In the genomic region with DNA sequence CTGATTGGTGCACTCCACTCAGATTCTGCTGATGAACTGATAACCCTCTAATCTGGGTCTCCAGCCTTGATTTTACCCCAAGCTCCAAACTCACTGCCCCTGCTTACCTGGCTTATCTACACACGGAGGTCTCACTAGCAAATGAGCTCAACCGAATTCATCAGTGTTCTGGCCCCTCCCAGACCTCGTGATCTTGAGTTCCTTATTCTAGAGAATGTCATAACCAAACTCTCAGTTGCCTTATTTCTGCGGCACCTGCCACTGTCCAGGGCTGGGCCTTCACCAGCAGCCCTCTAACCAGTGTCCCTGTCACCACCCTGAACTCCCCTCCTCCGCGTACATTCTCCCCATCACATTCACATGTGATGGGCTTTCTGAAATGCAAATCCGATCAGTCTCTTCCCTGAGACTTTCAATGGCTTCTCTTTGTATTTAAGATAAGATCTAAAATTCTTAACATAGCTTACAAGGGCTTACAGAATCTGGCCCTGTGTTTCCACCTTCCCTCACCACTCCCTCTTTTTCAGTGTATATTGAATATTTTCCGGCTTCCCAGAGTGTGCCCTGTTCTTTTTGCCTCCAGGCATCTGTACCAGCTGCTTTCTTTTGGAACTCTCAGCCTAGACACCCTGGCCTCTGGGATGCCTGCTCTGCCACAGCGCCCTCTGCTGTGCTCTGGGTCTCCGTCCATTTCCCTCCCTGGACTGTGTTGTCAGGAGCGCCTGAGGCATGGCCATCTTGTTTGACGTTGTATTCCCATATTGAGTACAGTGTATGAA, we compare ENCODE assay signal across 8 cellular contexts. TPM values are rescaled to one million over a fixed set of nuclear protein-coding genes. Genes with fewer than 3 reads are reported as not detected.
DNase-seq lines count a peak whose midpoint lies in the region; ATAC-seq, FAIRE-seq and TF ChIP-seq lines count a peak whose summit lies in the region.

No MANE protein-coding gene starts in this region.

- TF ChIP-seq EP300 in Ishikawa (IDR thresholded peaks at IDR 0.05; ENCODE audit: borderline replicate concordance), result no peak

- FAIRE-seq in GM12891 (lab: Jason Lieb, UNC), result no peak

- ATAC-seq in GM21786 (IDR thresholded peaks at IDR 0.05; ENCODE audit: unreplicated experiment), result peak; percentile 49

- DNase-seq in GM12891 (ENCODE audit: insufficient read length, low spot score) (no peak), ecto neural progenitor cell (ENCODE audit: low spot score) (peak; percentile 83), midbrain (lab: John Stamatoyannopoulos, UW) (peak; percentile 29), substantia nigra (lab: John Stamatoyannopoulos, UW) (peak in 45 of 49 donors; percentile 2 to 77 (median 39)), MG63 (no peak)
- peak; percentile 30 to 36 for DNase-seq in activated CD4-positive, alpha-beta T cell treated with anti-CD3 and anti-CD28 coated beads for 24 hours (ENCODE audit: low read depth in 2 of 2)

- no peak overlapping the region for H3K4me3 ChIP-seq in MG63

- H3K9me3 ChIP-seq in MG63, result no peaks in the 10 kb centered on the region

- H3K27ac ChIP-seq in substantia nigra (ENCODE audit: low read depth, low read length, poor library complexity, severe bottlenecking), result no peak overlapping the region

- peak; percentile 68 for TF ChIP-seq RAD21 in Ishikawa (IDR thresholded peaks at IDR 0.05; ENCODE audit: low read depth)

- peak; percentile 65 for TF ChIP-seq POLR2A in GM12891 (IDR thresholded peaks at IDR 0.05; ENCODE audit: low read depth, low read length)

- no peaks in the 10 kb centered on the region for H3K27me3 ChIP-seq in MG63

- peaks cover 2% of the 10 kb centered on the region for H3K36me3 ChIP-seq in MG63

TF ChIP-seq in GM12891, 5 proteins besides CTCF, POLR2A, EP300 and RAD21:
- peak; percentile 83 for TF ChIP-seq POLR2AphosphoS5 (IDR thresholded peaks at IDR 0.05; ENCODE audit: low read depth, low read length)
- peak; percentile 61; the same call in 1 of the 2 replicates for TF ChIP-seq TAF1 (IDR thresholded peaks at IDR 0.05; ENCODE audit: low read depth, low read length)
- peak; percentile 82 for TF ChIP-seq SPI1 (IDR thresholded peaks at IDR 0.05; ENCODE audit: low read depth, low read length)
- peak; percentile 62; the same call in 1 of the 2 replicates for TF ChIP-seq POU2F2 (IDR thresholded peaks at IDR 0.05; ENCODE audit: low read depth, low read length)
- TF ChIP-seq PAX5 (IDR thresholded peaks at IDR 0.05; ENCODE audit: insufficient read depth, low read length, severe bottlenecking), result no peak

TF ChIP-seq in Ishikawa, 13 proteins besides CTCF, POLR2A, EP300 and RAD21:
- TF ChIP-seq YY1 (IDR thresholded peaks at IDR 0.05; ENCODE audit: low read depth), result peak; percentile 73
- TF ChIP-seq TEAD4 (IDR thresholded peaks at IDR 0.05), result no peak

RNA-seq across cellular contexts. Expression of gene NAB1, which starts 31.1 kb away (rescaled TPM):
- 11.7 TPM for polyA plus RNA-seq in GM12891 (2012; ENCODE audit: low read depth, missing spikeins)
- 18.5 and 93.0 TPM in 2 replicates for total RNA-seq in MG63 (2014; rRNA removed; shearing (Covaris generic); ENCODE audit: low replicate concordance)

Comparison
In these comparisons a context has a peak if more than half of its experiments do, and no peak if none do; other contexts are left out.
1. DNase-seq: peak in activated CD4-positive, alpha-beta T cell treated with anti-CD3 and anti-CD28 coated beads for 24 hours (2 of 2), ecto neural progenitor cell (single experiment), midbrain (single experiment) and substantia nigra (45 of 49); none in GM12891 (single experiment) and MG63 (single experiment).